13 cellular contexts compared by ENCODE assay signal in genomic region chr20:58661298-58662141, GRCh38. TPM values are rescaled to one million over a fixed set of nuclear protein-coding genes. Genes with fewer than 3 reads are reported as not detected.
DNase-seq lines count a peak whose midpoint lies in the region; ATAC-seq and TF ChIP-seq lines count a peak whose summit lies in the region.
"Had no signal": no experiment of that assay in that cellular context is flagged by ENCODE, and none has a peak within 500 bp of the region (broad histone marks: within the 10 kb centered on the region; RNA-seq: fewer than 3 reads in every experiment).

No MANE protein-coding gene starts in this region.

- peaks cover 38% of the 10 kb centered on the region for H3K36me3 Mint-ChIP-seq in CD8-positive, alpha-beta T cell
- H3K36me3 Mint-ChIP-seq in osteocyte (ENCODE audit: unreplicated experiment), result peaks cover 26% of the 10 kb centered on the region

- DNase-seq in CD8-positive, alpha-beta T cell, result peak in 6 of 7 experiments; percentile 27 to 82 (median 53)
- peak; percentile 56 to 59 for DNase-seq in activated CD4-positive, alpha-beta T cell treated with anti-CD3 and anti-CD28 coated beads for 4 hours
- DNase-seq in adipocyte (ENCODE audit: low read depth) (no peak), osteocyte (ENCODE audit: extremely low spot score, unreplicated experiment) (peak; percentile 63), EL (no peak), NCI-H146 treated with DMSO at 0.1 percent for 48 hours (lab: John Stamatoyannopoulos, UW; ENCODE audit: unreplicated experiment) (no peak), OCI-M2 (lab: John Stamatoyannopoulos, UW; ENCODE audit: unreplicated experiment) (no peak)
- DNase-seq: AML-193, NCI-H1417 treated with DMSO at 0.1 percent for 48 hours, sigmoid colon, substantia nigra had no signal

- peaks cover 64% of the 10 kb centered on the region for H3K4me1 ChIP-seq in CD8-positive, alpha-beta T cell (ENCODE audit: insufficient read depth, low read length)
- peaks cover 19% of the 10 kb centered on the region for H3K4me1 ChIP-seq in adipocyte (ENCODE audit: control insufficient read depth, insufficient read depth, low read length)

- peak overlapping the region; percentile 99 for H3K27ac Mint-ChIP-seq in CD8-positive, alpha-beta T cell
- peak overlapping the region; percentile 32 for H3K27ac Mint-ChIP-seq in osteocyte (ENCODE audit: unreplicated experiment)

- H3K36me3 ChIP-seq in CD8-positive, alpha-beta T cell (ENCODE audit: insufficient read depth, low read length), result no peaks in the 10 kb centered on the region
- peaks cover 38% of the 10 kb centered on the region for H3K36me3 ChIP-seq in adipocyte (ENCODE audit: control insufficient read depth, insufficient read depth, low read length, severe bottlenecking)

- peak overlapping the region; percentile 15 for H3K4me3 ChIP-seq in CD8-positive, alpha-beta T cell (ENCODE audit: low read depth, low read length)
- no peak overlapping the region for H3K4me3 ChIP-seq in adipocyte (ENCODE audit: low read length)
- H3K4me3 ChIP-seq: lung, sigmoid colon had no signal

- H3K27ac ChIP-seq in CD8-positive, alpha-beta T cell (ENCODE audit: low read depth, low read length), result peak overlapping the region; percentile 82

- peak overlapping the region; percentile 50 for H3K9ac ChIP-seq in adipocyte (ENCODE audit: low read length)

- H3K27me3 ChIP-seq in CD8-positive, alpha-beta T cell (ENCODE audit: insufficient read depth, low read length), result no peaks in the 10 kb centered on the region
- H3K27me3 ChIP-seq in adipocyte (replicated peaks; ENCODE audit: control insufficient read depth, insufficient read depth, low read length), result no peaks in the 10 kb centered on the region
- H3K27me3 ChIP-seq: sigmoid colon had no signal

- peak; percentile 92 for ATAC-seq in CD8-positive, alpha-beta T cell
- no peak for ATAC-seq in GM18502 (IDR thresholded peaks at IDR 0.05; ENCODE audit: poor library complexity, unreplicated experiment)

- H3K9me3 ChIP-seq in CD8-positive, alpha-beta T cell (ENCODE audit: low read length), result no peaks in the 10 kb centered on the region
- no peaks in the 10 kb centered on the region for H3K9me3 ChIP-seq in adipocyte (ENCODE audit: control insufficient read depth, low read length)
- H3K9me3 ChIP-seq: sigmoid colon had no signal

- CTCF ChIA-PET in CD8-positive, alpha-beta T cell (lab: Charles Lee), result no interaction called here

- no peaks in the 10 kb centered on the region for H3K27me3 Mint-ChIP-seq in CD8-positive, alpha-beta T cell (ENCODE audit: low read depth)
- no peaks in the 10 kb centered on the region for H3K27me3 Mint-ChIP-seq in osteocyte (ENCODE audit: unreplicated experiment)

- intact Hi-C loops in CD8-positive, alpha-beta T cell (cut with DNase I, micrococcal nuclease), result loop anchor here (1.0 kb wide), 1 partner anchor 9 kb away; no protein-coding TSS in a partner anchor

- POLR2A ChIA-PET in CD8-positive, alpha-beta T cell (lab: Charles Lee), result interaction anchor here (3.7 kb wide), 1 partner anchor 10 kb away, joined by 39 read pairs; the partner anchor contains the start of gene STX16

- no peaks in the 10 kb centered on the region for H3K9me3 Mint-ChIP-seq in CD8-positive, alpha-beta T cell
- H3K9me3 Mint-ChIP-seq in osteocyte (ENCODE audit: unreplicated experiment), result no peaks in the 10 kb centered on the region

- no peak for TF ChIP-seq CTCF in CD8-positive, alpha-beta T cell (IDR thresholded peaks at IDR 0.05)
- no peak for TF ChIP-seq CTCF in osteocyte (IDR thresholded peaks at IDR 0.05)

- peaks cover 70% of the 10 kb centered on the region for H3K4me1 Mint-ChIP-seq in CD8-positive, alpha-beta T cell (ENCODE audit: low read depth)
- peaks cover 29% of the 10 kb centered on the region for H3K4me1 Mint-ChIP-seq in osteocyte (ENCODE audit: unreplicated experiment)

- peak overlapping the region; percentile 79 for H3K4me3 Mint-ChIP-seq in CD8-positive, alpha-beta T cell
- H3K4me3 Mint-ChIP-seq in osteocyte (ENCODE audit: unreplicated experiment), result no peak overlapping the region

RNA-seq across cellular contexts. Expression of gene STX16, which starts 10.4 kb away (rescaled TPM):
- 100 to 1,000 TPM; 161 to 177 TPM for total RNA-seq in CD8-positive, alpha-beta T cell
- 66.9 and 67.0 TPM in 2 replicates for total RNA-seq in osteocyte

RNA-seq across cellular contexts. Expression of gene NPEPL1, which starts 31.1 kb away (rescaled TPM):
- total RNA-seq in CD8-positive, alpha-beta T cell, result 10 to 100 TPM; 46.9 to 58.3 TPM
- total RNA-seq in osteocyte, result 13.1 and 13.6 TPM in 2 replicates

Comparison
In these comparisons a context has a peak if more than half of its experiments do, and no peak if none do; other contexts are left out.
1. DNase-seq: peak in CD8-positive, alpha-beta T cell (6 of 7), activated CD4-positive, alpha-beta T cell treated with anti-CD3 and anti-CD28 coated beads for 4 hours (2 of 2) and osteocyte (single experiment); none in adipocyte (single experiment), EL (single experiment), NCI-H146 treated with DMSO at 0.1 percent for 48 hours (single experiment) and OCI-M2 (single experiment).